17 cellular contexts compared by ENCODE assay signal in the genomic region with DNA sequence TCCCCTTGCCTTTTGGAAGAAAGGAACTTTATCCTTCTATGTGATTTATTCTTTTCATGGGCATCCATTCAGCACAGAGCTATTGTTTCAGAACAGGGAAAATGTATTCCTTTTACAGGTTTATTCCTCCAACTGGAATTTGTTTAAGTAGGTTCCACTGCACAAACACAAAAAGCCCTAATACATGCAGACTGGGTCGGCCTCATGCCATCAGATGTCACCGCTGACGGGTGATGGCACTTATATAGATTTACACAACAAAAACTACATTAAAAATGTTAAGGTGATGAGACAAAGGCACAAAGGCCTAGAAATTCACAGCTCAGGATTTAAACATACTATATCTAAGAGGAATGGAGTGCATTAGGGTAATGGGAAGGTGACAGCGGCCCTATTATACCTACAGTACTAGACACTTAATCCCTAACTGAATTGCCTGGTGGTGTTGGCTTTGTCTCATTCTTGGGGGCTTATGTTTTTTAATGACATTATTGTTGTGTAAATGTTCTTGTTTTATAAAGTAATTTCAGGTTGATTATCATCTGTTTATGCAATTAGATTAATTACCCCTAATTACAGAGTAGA.
A peak's percentile ranks its signal among the peaks of the same experiment; 100 is the strongest.
DNase-seq lines count a peak whose midpoint lies in the region; ATAC-seq and TF ChIP-seq lines count a peak whose summit lies in the region.
"Had no signal": no experiment of that assay in that cellular context is flagged by ENCODE, and none has a peak within 500 bp of the region (broad histone marks: within the 10 kb centered on the region; RNA-seq: fewer than 3 reads in every experiment).

No MANE protein-coding gene starts in this region.

- peaks cover 6% of the 10 kb centered on the region for H3F3A ChIP-seq in neural cell (ENCODE audit: insufficient read depth, low read length, poor library complexity, severe bottlenecking)

- H3K9me3 ChIP-seq in H9 (ENCODE audit: control insufficient read depth, low read depth, low read length) = no peaks in the 10 kb centered on the region
- H3K9me3 ChIP-seq in neural cell (ENCODE audit: low read length) = no peaks in the 10 kb centered on the region
- H3K9me3 ChIP-seq: BLaER1 treated with 17β-estradiol and CSF1 and Interleukin-3, amounts not matched to agents 10 nM and 100 nM had no signal

- peak; percentile 97 for TF ChIP-seq EP300 in neural cell (conservative IDR thresholded peaks at IDR 0.05; ENCODE audit: poor library complexity, severe bottlenecking)

- no peak overlapping the region for H3K18ac ChIP-seq in H9 (ENCODE audit: insufficient read length, low read depth, low read length)

- no peak overlapping the region for H2BK20ac ChIP-seq in H9 (ENCODE audit: low read depth, low read length, poor library complexity, severe bottlenecking)

- no peaks in the 10 kb centered on the region for H3K36me3 ChIP-seq in neural cell (ENCODE audit: insufficient read depth, low read length)
- H3K36me3 ChIP-seq: BLaER1 treated with 17β-estradiol and CSF1 and Interleukin-3, amounts not matched to agents 10 nM and 100 nM had no signal

- H3K36me3 Mint-ChIP-seq in H9 (ENCODE audit: insufficient read depth in 1 of 3, low read depth in 3 of 3) (peaks cover 0 to 1% (median 0%) of the 10 kb centered on the region in 3 experiments; a peak in 2 of 7 replicates), WTC11 (no peaks in the 10 kb centered on the region)
- H3K36me3 Mint-ChIP-seq in activated CD4-positive, alpha-beta T cell treated with anti-CD3 and anti-CD28 coated beads, Interleukin-2, amount 10 ng/mL, durations not matched to agents 7 days and 5 days (ENCODE audit: low read depth) = no peaks in the 10 kb centered on the region
- H3K36me3 Mint-ChIP-seq: CD8-positive, alpha-beta T cell had no signal

- H3K4me2 ChIP-seq in H9 (ENCODE audit: insufficient read depth, insufficient read length, low read length) = peak overlapping the region; percentile 17
- H3K4me2 ChIP-seq in neural cell (ENCODE audit: low read length) = peak overlapping the region; percentile 1
- H3K4me2 ChIP-seq: BLaER1 treated with 17β-estradiol and CSF1 and Interleukin-3, amounts not matched to agents 10 nM and 100 nM had no signal

- intact Hi-C loops in left cardiac atrium (cut with DNase I) = no loop called here

- WGBS in H9 (ENCODE audit: extremely low coverage, insufficient read length, low lambda C conversion rate) = no CpG with 5 or more reads among the region's 4 CpGs

- no peak overlapping the region for H2BK120ac ChIP-seq in H9 (ENCODE audit: low read depth, low read length, poor library complexity, severe bottlenecking)

- H3T11ph ChIP-seq in H9 (ENCODE audit: low read length) = no peak overlapping the region

- no peak overlapping the region for H4K91ac ChIP-seq in H9 (ENCODE audit: insufficient read length, low read depth, low read length)

- no peak overlapping the region for H3K56ac ChIP-seq in H9 (ENCODE audit: insufficient read length, low read depth, low read length)

- no peak overlapping the region for H4K8ac ChIP-seq in H9 (replicated peaks; ENCODE audit: insufficient read length, low read depth, low read length)

- CTCF ChIA-PET in WTC11 (lab: Charles Lee) = interaction anchor here (0.8 to 1.9 kb wide), 5 partner anchors 14 to 206 kb away, joined by 3 to 15 read pairs (median 5); no protein-coding TSS in a partner anchor
- CTCF ChIA-PET in activated CD4-positive, alpha-beta T cell treated with anti-CD3 and anti-CD28 coated beads, Interleukin-2, amount 10 ng/mL, durations not matched to agents 7 days and 5 days (lab: Charles Lee) = no interaction called here

- TF ChIP-seq CTCF in H9 (conservative IDR thresholded peaks at IDR 0.05) (no peak), WTC11 (IDR thresholded peaks at IDR 0.05) (no peak), neural cell (IDR thresholded peaks at IDR 0.05; ENCODE audit: poor library complexity, severe bottlenecking) (no peak)

- H2AK5ac ChIP-seq in H9 (ENCODE audit: insufficient read length, low read length) = no peak overlapping the region

- H3K4me3 Mint-ChIP-seq in H9 = no peak overlapping the region
- H3K4me3 Mint-ChIP-seq in WTC11 = no peak overlapping the region
- no peak overlapping the region for H3K4me3 Mint-ChIP-seq in activated CD4-positive, alpha-beta T cell treated with anti-CD3 and anti-CD28 coated beads, Interleukin-2, amount 10 ng/mL, durations not matched to agents 7 days and 5 days
- H3K4me3 Mint-ChIP-seq: B cell; CD8-positive, alpha-beta T cell; IgD-negative memory B cell had no signal

- POLR2A ChIA-PET in WTC11 (lab: Charles Lee) = interaction anchor here (0.5 kb wide), 1 partner anchor 340 kb away, joined by 3 read pairs; no protein-coding TSS in a partner anchor
- POLR2A ChIA-PET in activated CD4-positive, alpha-beta T cell treated with anti-CD3 and anti-CD28 coated beads, Interleukin-2, amount 10 ng/mL, durations not matched to agents 7 days and 5 days (lab: Charles Lee) = no interaction called here

- H3K23ac ChIP-seq in H9 (ENCODE audit: insufficient read length, low read depth, low read length) = no peak overlapping the region

- DNase-seq in COLO668 (lab: John Stamatoyannopoulos, UW; ENCODE audit: unreplicated experiment) (peak; percentile 2), H9 (no peak), WTC11 (ENCODE audit: low spot score) (no peak), NCI-H226 (no peak), hypothalamus (lab: John Stamatoyannopoulos, UW) (no peak), left cardiac atrium (no peak)
- DNase-seq in activated CD4-positive, alpha-beta T cell treated with anti-CD3 and anti-CD28 coated beads, Interleukin-2, amount 10 ng/mL, durations not matched to agents 7 days and 5 days = no peak
- DNase-seq: 8988T; CD8-positive, alpha-beta T cell; COR-L47; DMS 273 treated with DMSO at 0.1 percent for 48 hours; KBM-7 had no signal

- no peak overlapping the region for H3K4me3 ChIP-seq in neural cell (ENCODE audit: low read length)
- H3K4me3 ChIP-seq: BLaER1 treated with 17β-estradiol and CSF1 and Interleukin-3, amounts not matched to agents 10 nM and 100 nM had no signal

- no peaks in the 10 kb centered on the region for H3K23me2 ChIP-seq in H9 (ENCODE audit: insufficient read length, low read depth, low read length, poor library complexity, severe bottlenecking)

- no peaks in the 10 kb centered on the region for H3K79me2 ChIP-seq in H9 (ENCODE audit: insufficient read depth, low read length)
- no peaks in the 10 kb centered on the region for H3K79me2 ChIP-seq in neural cell (replicated peaks; ENCODE audit: insufficient read depth, low read length)

- H3K79me1 ChIP-seq in H9 (ENCODE audit: insufficient read depth, low read depth, low read length, poor library complexity, severe bottlenecking) = no peaks in the 10 kb centered on the region

- H3K9ac ChIP-seq in H9 (ENCODE audit: extremely low read depth, insufficient read length, low read length) (no peak overlapping the region), neural cell (ENCODE audit: low read length) (peak overlapping the region; percentile 56)
- H3K9ac ChIP-seq: BLaER1 treated with 17β-estradiol and CSF1 and Interleukin-3, amounts not matched to agents 10 nM and 100 nM had no signal

- peak; percentile 28 for ATAC-seq in WTC11
- ATAC-seq in left cardiac atrium = no peak
- ATAC-seq: CD8-positive, alpha-beta T cell; HepG2 had no signal

- no peak overlapping the region for H4K5ac ChIP-seq in H9 (ENCODE audit: insufficient read length, low read depth, low read length)

- H3K9me3 Mint-ChIP-seq in H9 = peaks cover under 1 to 3% of the 10 kb centered on the region in 2 experiments; a peak in 3 of 5 replicates
- peaks cover 9% of the 10 kb centered on the region for H3K9me3 Mint-ChIP-seq in WTC11
- no peaks in the 10 kb centered on the region for H3K9me3 Mint-ChIP-seq in activated CD4-positive, alpha-beta T cell treated with anti-CD3 and anti-CD28 coated beads, Interleukin-2, amount 10 ng/mL, durations not matched to agents 7 days and 5 days
- H3K9me3 Mint-ChIP-seq: CD8-positive, alpha-beta T cell had no signal

- H3K27ac Mint-ChIP-seq in H9 = peak overlapping the region in 2 of 3 experiments; percentile 44 to 83; a peak in 3 of 7 replicates
- H3K27ac Mint-ChIP-seq in WTC11 = no peak overlapping the region
- no peak overlapping the region for H3K27ac Mint-ChIP-seq in activated CD4-positive, alpha-beta T cell treated with anti-CD3 and anti-CD28 coated beads, Interleukin-2, amount 10 ng/mL, durations not matched to agents 7 days and 5 days
- H3K27ac Mint-ChIP-seq: B cell; CD8-positive, alpha-beta T cell; IgD-negative memory B cell had no signal

- no peak overlapping the region for H3K14ac ChIP-seq in H9 (ENCODE audit: insufficient read depth, low read length)

- H3K27ac ChIP-seq in H9 (ENCODE audit: insufficient read length, low read depth, low read length) (no peak overlapping the region), neural cell (ENCODE audit: low read length) (peak overlapping the region; percentile 93)
- H3K27ac ChIP-seq: BLaER1 treated with 17β-estradiol and CSF1 and Interleukin-3, amounts not matched to agents 10 nM and 100 nM had no signal

- no peak overlapping the region for H2BK12ac ChIP-seq in H9 (ENCODE audit: insufficient read length, low read depth, low read length)

- H3K4me1 ChIP-seq in H9 (ENCODE audit: insufficient read depth, low read length) = peaks cover 5% of the 10 kb centered on the region
- H3K4me1 ChIP-seq: BLaER1 treated with 17β-estradiol and CSF1 and Interleukin-3, amounts not matched to agents 10 nM and 100 nM had no signal

- no peak overlapping the region for H2BK5ac ChIP-seq in H9 (ENCODE audit: insufficient read length, low read length)

- H3K9me2 ChIP-seq in neural cell (ENCODE audit: insufficient read depth, low read length) = no peaks in the 10 kb centered on the region

- peaks cover 3% of the 10 kb centered on the region; the same call in 1 of the 2 replicates for H3K27me3 Mint-ChIP-seq in H9 (ENCODE audit: low read depth)
- peaks cover 11% of the 10 kb centered on the region for H3K27me3 Mint-ChIP-seq in WTC11 (ENCODE audit: low read depth)
- H3K27me3 Mint-ChIP-seq in activated CD4-positive, alpha-beta T cell treated with anti-CD3 and anti-CD28 coated beads, Interleukin-2, amount 10 ng/mL, durations not matched to agents 7 days and 5 days = no peaks in the 10 kb centered on the region
- H3K27me3 Mint-ChIP-seq: B cell, IgD-negative memory B cell had no signal

- peak; percentile 31 for TF ChIP-seq RAD21 in neural cell (conservative IDR thresholded peaks at IDR 0.05)

- H3K27me3 ChIP-seq in H9 (ENCODE audit: insufficient read depth, low read length) = no peaks in the 10 kb centered on the region
- H3K27me3 ChIP-seq in neural cell (ENCODE audit: insufficient read depth, low read depth, low read length) = no peaks in the 10 kb centered on the region
- H3K27me3 ChIP-seq: BLaER1 treated with 17β-estradiol and CSF1 and Interleukin-3, amounts not matched to agents 10 nM and 100 nM had no signal

- no peaks in the 10 kb centered on the region for H4K20me1 ChIP-seq in H9 (ENCODE audit: control insufficient read depth, insufficient read depth, insufficient read length)
- H4K20me1 ChIP-seq in neural cell (ENCODE audit: insufficient read depth) = no peaks in the 10 kb centered on the region
- H4K20me1 ChIP-seq: BLaER1 treated with 17β-estradiol and CSF1 and Interleukin-3, amounts not matched to agents 10 nM and 100 nM had no signal

- H2BK15ac ChIP-seq in H9 (ENCODE audit: low read depth, low read length) = no peak overlapping the region

- H2AFZ ChIP-seq in H9 (ENCODE audit: low read length) (no peak overlapping the region), neural cell (ENCODE audit: low read depth, low read length) (peak overlapping the region; percentile 18)

- H3K4me1 Mint-ChIP-seq in H9 = peaks cover 30 to 36% of the 10 kb centered on the region in 2 experiments
- H3K4me1 Mint-ChIP-seq in WTC11 = peaks cover 38% of the 10 kb centered on the region
- no peaks in the 10 kb centered on the region for H3K4me1 Mint-ChIP-seq in activated CD4-positive, alpha-beta T cell treated with anti-CD3 and anti-CD28 coated beads, Interleukin-2, amount 10 ng/mL, durations not matched to agents 7 days and 5 days
- H3K4me1 Mint-ChIP-seq: B cell, IgD-negative memory B cell had no signal

- no peak overlapping the region for H3K4ac ChIP-seq in H9 (ENCODE audit: low read depth, low read length)

Comparison
In these comparisons a context has a peak if more than half of its experiments do, and no peak if none do; other contexts are left out.
1. H3K27ac Mint-ChIP-seq: peak in H9 (2 of 3); none in WTC11 (single experiment) and activated CD4-positive, alpha-beta T cell treated with anti-CD3 and anti-CD28 coated beads, Interleukin-2, amount 10 ng/mL, durations not matched to agents 7 days and 5 days (single experiment).